ENCODE assay signal across 8 cellular contexts in genomic region chr10:95841711-95842498, GRCh38.
DNase-seq lines count a peak whose midpoint lies in the region; ATAC-seq, FAIRE-seq and TF ChIP-seq lines count a peak whose summit lies in the region.

No MANE protein-coding gene starts in this region.

- peak; percentile 92 for FAIRE-seq in G401.6 (lab: Jason Lieb, UNC)

- H3K36me3 ChIP-seq in Peyer's patch: no peaks in the 10 kb centered on the region
- H3K36me3 ChIP-seq in brain microvascular endothelial cell (replicated peaks): no peaks in the 10 kb centered on the region

- POLR2A ChIA-PET in AG04449 (lab: Yijun Ruan, JAX): interaction anchor here (1.1 kb wide), 1 partner anchor 148 kb away, joined by 3 read pairs; the partner anchor contains the start of gene TCTN3

- in situ Hi-C loops in brain microvascular endothelial cell (cut with HindIII; ENCODE audit: low pct_ligation_motif_present, low sequenced_read_pairs): no loop called here

- H3K4me1 ChIP-seq in Peyer's patch: peaks cover 0 to 12% (median 8%) of the 10 kb centered on the region in 4 donors

- H3K27me3 ChIP-seq in Peyer's patch (no peaks in the 10 kb centered on the region), brain microvascular endothelial cell (replicated peaks) (no peaks in the 10 kb centered on the region)

- CTCF ChIA-PET in AG04449 (lab: Yijun Ruan, JAX): interaction anchor here (0.7 to 15.9 kb wide), 38 partner anchors 7 to 708 kb away, joined by 3 to 495 read pairs (median 5); partner anchors contain the start of gene TCTN3

- peak; percentile 9 for DNase-seq in AG04449 (ENCODE audit: low read depth, low spot score)
- peak in 2 of 3 donors; percentile 64 to 71 for DNase-seq in Peyer's patch
- peak; percentile 74 for DNase-seq in brain microvascular endothelial cell
- peak; percentile 70 for DNase-seq in inferior parietal cortex (ENCODE audit: extremely low spot score)
- peak; percentile 49 for DNase-seq in stimulated activated CD4-positive, alpha-beta T cell treated with anti-CD3 and anti-CD28 coated beads, Interleukin-4, amount 100 ng/mL, for 24 hours

- no peaks in the 10 kb centered on the region for H3K9me3 ChIP-seq in Peyer's patch

- ATAC-seq in HG03280 (IDR thresholded peaks at IDR 0.05; ENCODE audit: unreplicated experiment): peak; percentile 41
- ATAC-seq in GM18511 (IDR thresholded peaks at IDR 0.05; ENCODE audit: unreplicated experiment): no peak

- TF ChIP-seq CTCF in AG04449 (IDR thresholded peaks at IDR 0.05; ENCODE audit: insufficient read depth, low read length, missing control alignments): peak; percentile 45
- peak; percentile 68 to 92 (median 77) for TF ChIP-seq CTCF in Peyer's patch (IDR thresholded peaks at IDR 0.05)
- TF ChIP-seq CTCF in brain microvascular endothelial cell (IDR thresholded peaks at IDR 0.05; ENCODE audit: low read depth, low read length, missing control alignments): peak; percentile 51

- no peak for TF ChIP-seq POLR2A in Peyer's patch (IDR thresholded peaks at IDR 0.05)

- H3K27ac ChIP-seq in Peyer's patch (peak overlapping the region; percentile 4 to 79 (median 40)), brain microvascular endothelial cell (no peak overlapping the region)

- H3K4me3 ChIP-seq in AG04449 (ENCODE audit: low read depth, low read length) (no peak overlapping the region), Peyer's patch (no peak overlapping the region), brain microvascular endothelial cell (ENCODE audit: low read depth, low read length) (no peak overlapping the region)

Comparison
In these comparisons a context has a peak if more than half of its experiments do, and no peak if none do; other contexts are left out.
1. DNase-seq: peak in every context shown above with its lines; median percentile 74 in brain microvascular endothelial cell; 70 in inferior parietal cortex; 68 in Peyer's patch; 49 in stimulated activated CD4-positive, alpha-beta T cell treated with anti-CD3 and anti-CD28 coated beads, Interleukin-4, amount 100 ng/mL, for 24 hours; 9 in AG04449.